ENCODE assay signal across 8 cellular contexts in the genomic region with DNA sequence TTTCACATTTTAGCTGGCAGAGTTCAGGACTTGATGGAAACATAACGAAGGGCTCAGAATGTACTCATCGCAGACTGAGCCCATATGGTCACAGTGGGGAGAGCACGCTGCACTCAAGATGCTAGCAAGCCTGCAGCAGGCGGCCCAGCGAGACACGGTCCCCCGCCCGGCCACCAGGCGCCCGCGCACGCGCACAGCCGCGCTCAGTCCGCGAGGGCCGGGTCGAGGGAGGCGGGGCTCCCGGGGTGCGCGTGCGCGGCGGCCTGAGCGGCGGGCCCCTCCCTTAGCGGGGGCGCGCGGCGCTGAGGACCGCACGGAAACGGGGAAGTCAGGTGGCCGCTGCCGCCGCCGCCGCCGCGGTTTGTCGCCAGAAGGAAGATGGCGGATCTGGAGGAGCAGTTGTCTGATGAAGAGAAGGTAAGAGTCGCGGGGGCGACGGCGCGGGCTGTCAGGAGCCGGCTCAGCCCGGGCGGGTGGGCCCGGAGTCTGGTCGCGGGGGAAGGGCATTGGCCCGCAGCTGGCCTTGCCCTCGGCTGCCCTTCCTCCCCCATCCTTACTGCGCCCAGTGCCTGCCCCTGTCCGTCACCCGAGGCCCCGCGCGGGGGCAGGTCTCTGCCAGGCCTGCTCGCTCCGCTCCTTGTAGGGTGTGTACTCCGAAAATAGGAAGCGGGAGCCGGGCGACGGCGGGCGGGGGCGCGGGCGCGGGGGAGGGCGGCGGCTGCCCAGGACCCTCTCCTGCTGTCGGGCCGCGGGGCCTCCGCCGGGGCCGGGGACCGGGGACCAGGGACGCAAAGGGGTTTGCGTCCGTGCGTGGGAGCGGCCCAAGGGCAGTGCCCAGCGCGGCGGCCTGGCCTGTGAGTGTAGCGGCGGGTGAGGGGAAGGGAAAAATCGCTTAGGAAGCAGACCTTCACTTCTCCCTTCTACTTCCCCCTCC. TPM values are rescaled to one million over a fixed set of nuclear protein-coding genes. Genes with fewer than 3 reads are reported as not detected.
DNase-seq lines count a peak whose midpoint lies in the region; ATAC-seq and TF ChIP-seq lines count a peak whose summit lies in the region.

Gene CAPZA2 (plus strand): TSS at position 354 of the 934 bp plus-strand sequence. CDS start 25 bp downstream, at position 379.

- peak; percentile 6 to 62; a peak in 2 of 4 replicates for TF ChIP-seq EP300 in SK-N-SH (IDR thresholded peaks at IDR 0.05; ENCODE audit: borderline replicate concordance in 1 of 2, low read depth in 1 of 2, low read length in 1 of 2)
- no peak for TF ChIP-seq EP300 in suprapubic skin (IDR thresholded peaks at IDR 0.05)

- 1% methylated on average over 54 of the region's 98 CpGs for WGBS in SK-N-SH (ENCODE audit: low lambda C conversion rate)
- 0% methylated on average over 32 of the region's 98 CpGs for WGBS in suprapubic skin

- TF ChIP-seq POLR2A in suprapubic skin (IDR thresholded peaks at IDR 0.05): peak in 1 of 2 donors; percentile 81

- H3K27ac ChIP-seq in SK-N-SH (ENCODE audit: low read depth in 2 of 2, low read length in 1 of 2) (peak within 1 kb of the TSS; percentile 85 to 97), suprapubic skin (peak within 1 kb of the TSS; percentile 99)

- CTCF ChIA-PET in SK-N-SH (lab: Yijun Ruan, JAX): interaction anchor here (1.1 to 1.7 kb wide), 3 partner anchors 68 to 259 kb away, joined by 3 to 6 read pairs (median 3); no protein-coding TSS in a partner anchor

- peaks cover 3 to 5% of the 10 kb centered on the region in 2 experiments for H3K36me3 ChIP-seq in SK-N-SH (replicated peaks in 1 of 2; ENCODE audit: control insufficient read depth in 1 of 2, insufficient read depth in 2 of 2, low read length in 1 of 2)
- no peaks in the 10 kb centered on the region for H3K36me3 ChIP-seq in suprapubic skin

- H3K9me2 ChIP-seq in SK-N-SH: no peaks in the 10 kb centered on the region

- peaks cover 48% of the 10 kb centered on the region for H3K79me2 ChIP-seq in SK-N-SH (ENCODE audit: insufficient read depth)

- H3K9ac ChIP-seq in SK-N-SH: peak within 1 kb of the TSS; percentile 89

- H3K27me3 ChIP-seq in SK-N-SH (ENCODE audit: insufficient read depth): peaks cover under 1% of the 10 kb centered on the region; the same call in 1 of the 2 replicates
- no peaks in the 10 kb centered on the region for H3K27me3 ChIP-seq in suprapubic skin

- H3K4me3 ChIP-seq in GM12864 (ENCODE audit: low read depth, low read length) (peak within 1 kb of the TSS; percentile 84), SK-N-SH (ENCODE audit: low read depth in 2 of 2, low read length in 1 of 2) (peak within 1 kb of the TSS; percentile 82 to 97), suprapubic skin (peak within 1 kb of the TSS; percentile 92)

- ATAC-seq in HG02610 (IDR thresholded peaks at IDR 0.05; ENCODE audit: unreplicated experiment): peak; percentile 90

- no peaks in the 10 kb centered on the region for H3K9me3 ChIP-seq in SK-N-SH
- no peaks in the 10 kb centered on the region for H3K9me3 ChIP-seq in suprapubic skin

- POLR2A ChIA-PET in SK-N-SH (lab: Yijun Ruan, JAX): interaction anchor here (0.6 to 1.3 kb wide), 3 partner anchors 91 to 645 kb away, joined by 3 read pairs; partner anchors contain the start of gene ST7

- peaks cover 0 to 11% of the 10 kb centered on the region in 2 experiments; a peak in 2 of 4 replicates for H3K4me1 ChIP-seq in SK-N-SH (ENCODE audit: control insufficient read depth in 1 of 2, insufficient read depth in 2 of 2, low read depth in 1 of 2, low read length in 1 of 2)
- H3K4me1 ChIP-seq in suprapubic skin: peaks cover 33% of the 10 kb centered on the region

- H3K4me2 ChIP-seq in SK-N-SH: peak within 1 kb of the TSS; percentile 90

- peak within 1 kb of the TSS; percentile 91 for H2AFZ ChIP-seq in SK-N-SH (ENCODE audit: low read depth)

- TF ChIP-seq CTCF in GM12864 (IDR thresholded peaks at IDR 0.05; ENCODE audit: low read depth, low read length, missing control alignments): peak; percentile 38
- peak; percentile 35; the same call in 1 of the 2 replicates for TF ChIP-seq CTCF in SK-N-SH (IDR thresholded peaks at IDR 0.05)
- TF ChIP-seq CTCF in suprapubic skin (IDR thresholded peaks at IDR 0.05): peak; percentile 42 to 89

- TF ChIP-seq RAD21 in SK-N-SH (IDR thresholded peaks at IDR 0.05; ENCODE audit: low read length): no peak

- H4K20me1 ChIP-seq in SK-N-SH (ENCODE audit: insufficient read depth): peaks cover 45% of the 10 kb centered on the region

- DNase-seq in GM12864 (ENCODE audit: low read depth) (peak; percentile 60), NCI-H1092 (lab: John Stamatoyannopoulos, UW) (peak; percentile 93), SK-N-SH (peak; percentile 100), germinal center (ENCODE audit: low spot score) (peak; percentile 100), occipital lobe (lab: John Stamatoyannopoulos, UW) (peak; percentile 86), suprapubic skin (ENCODE audit: low spot score in 2 of 2) (peak; percentile 91 to 93)
- DNase-seq in activated naive CD4-positive, alpha-beta T cell treated with anti-CD3 and anti-CD28 coated beads, Interleukin-2, amount 50 U/mL, for 16 hours: peak; percentile 96

- H3F3A ChIP-seq in SK-N-SH (replicated peaks; ENCODE audit: insufficient read depth): no peaks in the 10 kb centered on the region

TF ChIP-seq in SK-N-SH, 30 proteins besides CTCF, POLR2A, EP300 and RAD21 (continues in another document):
- TF ChIP-seq GABPA (IDR thresholded peaks at IDR 0.05; ENCODE audit: low read depth): no peak; the same call in 1 of the 2 replicates
- no peak for TF ChIP-seq ZBTB33 (IDR thresholded peaks at IDR 0.05; ENCODE audit: borderline replicate concordance, low read depth)
- TF ChIP-seq, protein P1, sequence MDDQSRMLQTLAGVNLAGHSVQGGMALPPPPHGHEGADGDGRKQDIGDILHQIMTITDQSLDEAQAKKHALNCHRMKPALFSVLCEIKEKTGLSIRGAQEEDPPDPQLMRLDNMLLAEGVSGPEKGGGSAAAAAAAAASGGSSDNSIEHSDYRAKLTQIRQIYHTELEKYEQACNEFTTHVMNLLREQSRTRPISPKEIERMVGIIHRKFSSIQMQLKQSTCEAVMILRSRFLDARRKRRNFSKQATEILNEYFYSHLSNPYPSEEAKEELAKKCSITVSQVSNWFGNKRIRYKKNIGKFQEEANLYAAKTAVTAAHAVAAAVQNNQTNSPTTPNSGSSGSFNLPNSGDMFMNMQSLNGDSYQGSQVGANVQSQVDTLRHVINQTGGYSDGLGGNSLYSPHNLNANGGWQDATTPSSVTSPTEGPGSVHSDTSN (IDR thresholded peaks at IDR 0.05): peak; percentile 87
- TF ChIP-seq SIN3A (IDR thresholded peaks at IDR 0.05; ENCODE audit: borderline replicate concordance, low read depth, low read length): peak; percentile 19; the same call in 1 of the 2 replicates
- no peak for TF ChIP-seq FOSL2 (IDR thresholded peaks at IDR 0.05; ENCODE audit: borderline replicate concordance, low read depth)
- TF ChIP-seq FOXM1 (IDR thresholded peaks at IDR 0.05; ENCODE audit: low read depth): no peak
- peak; percentile 87 for TF ChIP-seq USF1 (IDR thresholded peaks at IDR 0.05; ENCODE audit: borderline replicate concordance, low read depth)
- no peak for TF ChIP-seq REST (IDR thresholded peaks at IDR 0.05; ENCODE audit: low read depth, low read length)

RNA-seq across cellular contexts. Expression of gene CAPZA2, which starts in this region (rescaled TPM):
- 44.6 and 65.6 TPM in 2 replicates for polyA plus RNA-seq in SK-N-SH (2012; rRNA removed)
- polyA plus RNA-seq in SK-N-SH (2012; cell fraction: cytosol; rRNA removed): 85.6 and 130 TPM in 2 replicates
- 11.0 and 33.0 TPM in 2 replicates for polyA plus RNA-seq in SK-N-SH (2012; cell fraction: nucleus; rRNA removed)
- total RNA-seq in occipital lobe: 214 TPM
- 10 to 100 TPM; 53.7 to 64.9 (median 59.6) TPM for total RNA-seq in suprapubic skin

Comparison
In these comparisons a context has a peak if more than half of its experiments do, and no peak if none do; other contexts are left out.
1. Peak in every context shown above with its lines: DNase-seq, ATAC-seq, H3K4me3 ChIP-seq and H3K27ac ChIP-seq.